21 cellular contexts compared by ENCODE assay signal in genomic region chr20:57882451-57883161, GRCh38.
A peak's percentile ranks its signal among the peaks of the same experiment; 100 is the strongest.
DNase-seq lines count a peak whose midpoint lies in the region; ATAC-seq, FAIRE-seq and TF ChIP-seq lines count a peak whose summit lies in the region.
"Had no signal": no experiment of that assay in that cellular context is flagged by ENCODE, and none has a peak within 500 bp of the region (broad histone marks: within the 10 kb centered on the region; RNA-seq: fewer than 3 reads in every experiment).

No MANE protein-coding gene starts in this region.

- TF ChIP-seq POLR2A in H54 (IDR thresholded peaks at IDR 0.05; ENCODE audit: low read depth, low read length), result no peak
- TF ChIP-seq POLR2A in erythroblast (IDR thresholded peaks at IDR 0.05; ENCODE audit: low read length), result no peak

- H3K27me3 ChIP-seq in SJSA1 (replicated peaks), result peaks cover 3% of the 10 kb centered on the region; the same call in 1 of the 2 replicates
- H3K27me3 ChIP-seq: heart left ventricle, upper lobe of left lung had no signal

- no peaks in the 10 kb centered on the region for H3K9me3 ChIP-seq in SJSA1 (replicated peaks)
- H3K9me3 ChIP-seq: upper lobe of left lung had no signal

- H3K27ac ChIP-seq in SJSA1 (no peak overlapping the region), coronary artery (no peak overlapping the region)
- H3K27ac ChIP-seq: epithelial cell of prostate, heart left ventricle, upper lobe of left lung had no signal

- peaks cover 17% of the 10 kb centered on the region for H3K4me1 ChIP-seq in SJSA1 (replicated peaks)
- H3K4me1 ChIP-seq: upper lobe of left lung had no signal

- peak; percentile 85 for DNase-seq in H54 (ENCODE audit: insufficient read length, low spot score)
- DNase-seq in SJSA1 (ENCODE audit: low read depth in 1 of 2, low spot score in 2 of 2), result peak; percentile 33 to 69
- peak; percentile 37 for DNase-seq in iPS-NIHi7 (ENCODE audit: extremely low spot score)
- DNase-seq in stromal cell of bone marrow (ENCODE audit: low read depth), result peak; percentile 6
- no peak for DNase-seq in erythroblast (lab: John Stamatoyannopoulos, UW)
- DNase-seq in DMS79 treated with DMSO at 0.1 percent for 48 hours (lab: John Stamatoyannopoulos, UW), result no peak
- no peak for DNase-seq in coronary artery (ENCODE audit: low spot score)
- DNase-seq: activated CD4-positive, alpha-beta T cell treated with anti-CD3 and anti-CD28 coated beads for 4 hours; activated naive CD8-positive, alpha-beta T cell treated with anti-CD3 and anti-CD28 coated beads, Interleukin-2, amount 50 U/mL, for 24 hours; activated T-cell treated with anti-CD3 and anti-CD28 coated beads, Interleukin-2, amount 50 U/mL, for 72 hours; heart left ventricle; naive B cell; NCI-H1092; OCI-M1; stimulated activated CD4-positive, alpha-beta T cell treated with anti-CD3 and anti-CD28 coated beads, Interleukin-2, amount 100 ng/mL, for 48 hours; T-helper 1 cell had no signal

- H3K36me3 ChIP-seq in SJSA1, result no peaks in the 10 kb centered on the region
- H3K36me3 ChIP-seq: heart left ventricle, upper lobe of left lung had no signal

- H3K4me3 ChIP-seq in SJSA1 (no peak overlapping the region), coronary artery (no peak overlapping the region)
- H3K4me3 ChIP-seq: heart left ventricle, upper lobe of left lung had no signal

- no peak for ATAC-seq in GM18861 (IDR thresholded peaks at IDR 0.05; ENCODE audit: unreplicated experiment)
- ATAC-seq: activated naive CD8-positive, alpha-beta T cell treated with anti-CD3 and anti-CD28 coated beads, Interleukin-2, amount 50 U/mL, for 24 hours; activated T-cell treated with anti-CD3 and anti-CD28 coated beads, Interleukin-2, amount 50 U/mL, for 72 hours; CD8-positive, alpha-beta T cell; heart left ventricle had no signal

- no peak for FAIRE-seq in H54 (lab: Jason Lieb, UNC)
- FAIRE-seq: G401.6 had no signal

- no peak for TF ChIP-seq CTCF in coronary artery (IDR thresholded peaks at IDR 0.05)

Comparison
In these comparisons a context has a peak if more than half of its experiments do, and no peak if none do; other contexts are left out.
1. DNase-seq: peak in H54 (single experiment), SJSA1 (2 of 2), iPS-NIHi7 (single experiment) and stromal cell of bone marrow (single experiment); none in erythroblast (0 of 2), DMS79 treated with DMSO at 0.1 percent for 48 hours (single experiment) and coronary artery (single experiment).